ENCODE assay signal across 19 cellular contexts in the genomic region with DNA sequence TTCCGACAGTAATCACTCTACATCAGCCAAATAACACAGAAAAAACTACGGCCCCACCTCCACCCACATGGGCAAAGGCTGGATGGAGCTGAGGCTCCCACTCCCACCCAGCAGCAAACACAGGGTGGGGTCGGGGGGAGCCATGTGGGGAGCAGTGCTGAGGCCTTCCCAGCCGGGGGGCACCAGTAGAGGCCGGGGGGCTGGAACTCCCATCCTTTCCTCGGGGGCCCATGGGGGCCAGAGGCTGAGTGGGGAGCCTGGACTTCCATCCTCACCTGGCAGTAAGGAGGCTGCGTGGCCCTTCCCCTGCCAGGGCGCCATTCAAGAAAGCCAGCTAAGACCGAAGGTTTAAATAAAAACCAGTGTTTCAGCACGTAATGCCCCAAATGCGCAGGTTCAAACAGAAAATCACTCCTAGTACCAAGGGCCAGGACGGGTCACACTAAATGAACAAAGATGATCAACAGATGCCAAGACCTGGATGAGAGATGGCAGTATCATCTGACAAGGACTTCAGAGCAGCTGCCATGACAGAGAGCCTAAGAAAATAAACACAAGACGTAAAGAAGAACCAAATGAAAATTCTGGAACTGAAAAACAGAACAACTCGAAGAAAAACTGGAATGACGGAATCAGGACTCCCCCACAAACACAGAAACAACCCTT. TPM values are rescaled to one million over a fixed set of nuclear protein-coding genes. Genes with fewer than 3 reads are reported as not detected.
DNase-seq lines count a peak whose midpoint lies in the region; ATAC-seq and TF ChIP-seq lines count a peak whose summit lies in the region.
"Had no signal": no experiment of that assay in that cellular context is flagged by ENCODE, and none has a peak within 500 bp of the region (broad histone marks: within the 10 kb centered on the region; RNA-seq: fewer than 3 reads in every experiment).

No MANE protein-coding gene starts in this region.

- intact Hi-C loops in Right ventricle myocardium inferior (cut with DNase I) = no loop called here

- CTCF ChIA-PET in HEK293 (lab: Yijun Ruan, JAX) = interaction anchor here (0.6 to 1.2 kb wide), 3 partner anchors 11 to 146 kb away, joined by 3 to 5 read pairs (median 3); no protein-coding TSS in a partner anchor

- H3K4me1 ChIP-seq in right atrium auricular region (peaks cover 0 to 14% of the 10 kb centered on the region in 2 donors), HEK293 (ENCODE audit: control insufficient read depth, insufficient read depth, low read length) (peaks cover 5% of the 10 kb centered on the region; the same call in 1 of the 2 replicates)
- H3K4me1 ChIP-seq: HAP-1 had no signal

- no peaks in the 10 kb centered on the region for H3K9me3 Mint-ChIP-seq in stimulated activated effector memory CD8-positive, alpha-beta T cell treated with anti-CD3 and anti-CD28 coated beads, Interleukin-12 subunit alpha, Interleukin-12 subunit beta, amount 100 ng/mL, for 72 hours
- H3K9me3 Mint-ChIP-seq: CD8-positive, alpha-beta T cell had no signal

- H3K36me3 ChIP-seq in right atrium auricular region (peaks cover 24% of the 10 kb centered on the region), HEK293 (ENCODE audit: control insufficient read depth in 2 of 2, insufficient read depth in 1 of 2, low read length in 2 of 2) (peaks cover 12 to 36% of the 10 kb centered on the region in 2 experiments)

- H3K4me3 Mint-ChIP-seq in stimulated activated effector memory CD8-positive, alpha-beta T cell treated with anti-CD3 and anti-CD28 coated beads, Interleukin-12 subunit alpha, Interleukin-12 subunit beta, amount 100 ng/mL, for 72 hours = no peak overlapping the region
- H3K4me3 Mint-ChIP-seq: CD8-positive, alpha-beta T cell had no signal

- TF ChIP-seq CTCF in right atrium auricular region (IDR thresholded peaks at IDR 0.05) (no peak), HEK293 (tag by site-specific recombination; IDR thresholded peaks at IDR 0.05) (no peak)

- H3K36me3 Mint-ChIP-seq in stimulated activated effector memory CD8-positive, alpha-beta T cell treated with anti-CD3 and anti-CD28 coated beads, Interleukin-12 subunit alpha, Interleukin-12 subunit beta, amount 100 ng/mL, for 72 hours = peaks cover 50% of the 10 kb centered on the region

- H3K27me3 ChIP-seq in right atrium auricular region = no peaks in the 10 kb centered on the region
- H3K27me3 ChIP-seq: SJSA1 had no signal

- DNase-seq in right atrium auricular region (ENCODE audit: low spot score) (no peak), Right ventricle myocardium inferior (ENCODE audit: missing footprints) (no peak), mesenteric fat pad (ENCODE audit: low spot score) (peak; percentile 89), hippocampal formation (lab: John Stamatoyannopoulos, UW) (no peak), amniotic stem cell (lab: John Stamatoyannopoulos, UW) (no peak)
- no peak for DNase-seq in stimulated activated effector memory CD8-positive, alpha-beta T cell treated with anti-CD3 and anti-CD28 coated beads, Interleukin-12 subunit alpha, Interleukin-12 subunit beta, amount 100 ng/mL, for 72 hours (ENCODE audit: low spot score in 2 of 2)
- DNase-seq: CD8-positive, alpha-beta T cell; MV-4-11; NCI-H1417 treated with DMSO at 0.1 percent for 48 hours; NCI-H2029; NCI-H748 treated with DMSO at 0.1 percent for 48 hours; OCI-M1 had no signal

- ATAC-seq in Right ventricle myocardium inferior (no peak), GM21447 (IDR thresholded peaks at IDR 0.05; ENCODE audit: unreplicated experiment) (no peak)
- no peak for ATAC-seq in stimulated activated effector memory CD8-positive, alpha-beta T cell treated with anti-CD3 and anti-CD28 coated beads, Interleukin-12 subunit alpha, Interleukin-12 subunit beta, amount 100 ng/mL, for 72 hours
- ATAC-seq: CD8-positive, alpha-beta T cell had no signal

- H3K9me3 ChIP-seq in right atrium auricular region (no peaks in the 10 kb centered on the region), HEK293 (ENCODE audit: control insufficient read depth, insufficient read depth, low read depth, low read length) (no peaks in the 10 kb centered on the region)
- H3K9me3 ChIP-seq: HAP-1, SJSA1 had no signal

- H3K4me1 Mint-ChIP-seq in stimulated activated effector memory CD8-positive, alpha-beta T cell treated with anti-CD3 and anti-CD28 coated beads, Interleukin-12 subunit alpha, Interleukin-12 subunit beta, amount 100 ng/mL, for 72 hours = peaks cover 35% of the 10 kb centered on the region

- H3K27ac Mint-ChIP-seq in stimulated activated effector memory CD8-positive, alpha-beta T cell treated with anti-CD3 and anti-CD28 coated beads, Interleukin-12 subunit alpha, Interleukin-12 subunit beta, amount 100 ng/mL, for 72 hours = peak overlapping the region; percentile 65
- H3K27ac Mint-ChIP-seq: CD8-positive, alpha-beta T cell had no signal

- POLR2A ChIA-PET in HEK293 (lab: Yijun Ruan, JAX) = interaction anchor here (1.5 kb wide), 1 partner anchor 10 kb away, joined by 3 read pairs; a partner anchor contains a TSS

- H3K4me3 ChIP-seq in right atrium auricular region (no peak overlapping the region), HEK293 (ENCODE audit: low read depth, low read length) (no peak overlapping the region)
- H3K4me3 ChIP-seq: HAP-1, SJSA1 had no signal

- H3K27ac ChIP-seq in right atrium auricular region = peak overlapping the region; percentile 77 to 91
- no peak overlapping the region for H3K27ac ChIP-seq in HEK293 (ENCODE audit: extremely low read depth, low read depth, low read length)
- H3K27ac ChIP-seq: RWPE1, SJSA1 had no signal

TF ChIP-seq in HEK293, 187 proteins besides CTCF, POLR2A, EP300 and RAD21:
- TF ChIP-seq KLF16 (tag by site-specific recombination; IDR thresholded peaks at IDR 0.05) (no peak), ZNF175 (tag by site-specific recombination; IDR thresholded peaks at IDR 0.05) (no peak), SCRT2 (tag by site-specific recombination; IDR thresholded peaks at IDR 0.05) (peak; percentile 20; the same call in 1 of the 2 replicates), ZNF366 (tag by site-specific recombination; conservative IDR thresholded peaks at IDR 0.05) (no peak), ZNF600 (tag by site-specific recombination; IDR thresholded peaks at IDR 0.05) (0 out of 2 replicates have a peak, but pooled peaks have one; percentile 11), SCRT1 (tag by site-specific recombination; IDR thresholded peaks at IDR 0.05; ENCODE audit: borderline replicate concordance) (no peak), GLIS2 (tag by site-specific recombination; IDR thresholded peaks at IDR 0.05) (peak; percentile 50)

RNA-seq across cellular contexts. Expression of a gene that starts 9.4 kb away (rescaled TPM):
- total RNA-seq in right atrium auricular region = 1 to 10 TPM; 5.6 to 7.1 TPM
- total RNA-seq in Right ventricle myocardium inferior = 9.4 TPM
- 6.5 TPM for total RNA-seq in mesenteric fat pad

RNA-seq across cellular contexts. Expression of a gene that starts 9.5 kb away (rescaled TPM):
- 100 to 1,000 TPM; 242 to 366 TPM for total RNA-seq in right atrium auricular region
- total RNA-seq in Right ventricle myocardium inferior = 811 TPM
- 112 TPM for total RNA-seq in mesenteric fat pad

RNA-seq across cellular contexts. Expression of a gene that starts 17.3 kb away (rescaled TPM):
- total RNA-seq in right atrium auricular region = 10 to 100 TPM in 1 of 2 donors, 1 to 10 TPM in 1; 7.7 to 51.0 TPM
- 74.9 TPM for total RNA-seq in Right ventricle myocardium inferior
- total RNA-seq in mesenteric fat pad = not detected
- total RNA-seq: A673; CD8-positive, alpha-beta T cell; NCI-H460; SJSA1 had no signal
